9 cellular contexts compared by ENCODE assay signal in the genomic region with DNA sequence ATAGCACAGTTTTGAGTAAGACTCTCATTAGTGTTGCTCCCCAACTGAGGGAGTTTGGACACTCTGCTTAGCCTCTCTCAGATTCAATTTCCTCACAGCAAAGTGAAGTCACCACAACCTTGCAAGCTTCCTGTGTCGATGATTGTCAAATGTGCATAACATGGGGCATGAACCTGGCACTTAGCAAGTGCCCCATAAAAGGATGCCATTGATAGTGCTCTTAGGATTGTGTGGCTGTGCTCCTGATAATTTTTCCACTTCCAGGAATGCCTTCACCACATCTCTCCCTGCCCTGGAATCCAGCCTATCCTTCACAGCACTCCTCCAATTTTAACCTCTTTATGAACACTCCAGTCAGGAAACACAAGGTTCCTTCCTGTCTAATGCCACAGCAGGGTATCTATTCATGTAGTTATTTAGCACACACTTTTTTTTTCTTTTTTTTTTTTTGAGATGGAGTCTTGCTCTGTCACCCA.
DNase-seq lines count a peak whose midpoint lies in the region; ATAC-seq, FAIRE-seq and TF ChIP-seq lines count a peak whose summit lies in the region.
"Had no signal": no experiment of that assay in that cellular context is flagged by ENCODE, and none has a peak within 500 bp of the region (broad histone marks: within the 10 kb centered on the region; RNA-seq: fewer than 3 reads in every experiment).

No MANE protein-coding gene starts in this region.

- peak overlapping the region; percentile 83 for H3K27ac Mint-ChIP-seq in endothelial cell (ENCODE audit: unreplicated experiment)

- H3K4me3 ChIP-seq in Jurkat, Clone E6-1 (ENCODE audit: low read length): no peak overlapping the region
- H3K4me3 ChIP-seq: ascending aorta had no signal

- no peak for ATAC-seq in HG03196 (IDR thresholded peaks at IDR 0.05; ENCODE audit: unreplicated experiment)

- no peak for TF ChIP-seq CTCF in endothelial cell (IDR thresholded peaks at IDR 0.05; ENCODE audit: unreplicated experiment)
- no peak for TF ChIP-seq CTCF in GM13977 (IDR thresholded peaks at IDR 0.05; ENCODE audit: extremely low read depth, insufficient read depth, missing control alignments)

- DNase-seq in AML-193 (lab: John Stamatoyannopoulos, UW) (peak; percentile 58 to 68), EL (peak; percentile 8), endothelial cell (ENCODE audit: low spot score) (no peak), DMS114 treated with DMSO at 0.1 percent for 48 hours (lab: John Stamatoyannopoulos, UW; ENCODE audit: unreplicated experiment) (no peak), HTR-8/SVneo (ENCODE audit: insufficient read length, low spot score) (no peak), GM13977 (ENCODE audit: low spot score) (no peak)
- DNase-seq in Jurkat, Clone E6-1 (ENCODE audit: low read depth, low spot score): peak; percentile 34

- H3K4me3 Mint-ChIP-seq in endothelial cell (ENCODE audit: unreplicated experiment): no peak overlapping the region

- peaks cover 31% of the 10 kb centered on the region for H3K4me1 Mint-ChIP-seq in endothelial cell (ENCODE audit: unreplicated experiment)

- H3K9me3 Mint-ChIP-seq in endothelial cell (ENCODE audit: unreplicated experiment): no peaks in the 10 kb centered on the region

- in situ Hi-C loops in GM13977 (cut with MboI; ENCODE audit: low pct_unique_long_range_greater_than_20kb, low sequenced_read_pairs, unreplicated experiment): no loop called here

- H3K27me3 Mint-ChIP-seq in endothelial cell (ENCODE audit: unreplicated experiment): peaks cover 13% of the 10 kb centered on the region

- H3K36me3 Mint-ChIP-seq in endothelial cell (ENCODE audit: low read depth, unreplicated experiment): peaks cover 14% of the 10 kb centered on the region

- FAIRE-seq in HTR-8/SVneo (lab: Jason Lieb, UNC): no peak

Comparison
In these comparisons a context has a peak if more than half of its experiments do, and no peak if none do; other contexts are left out.
1. DNase-seq: peak in AML-193 (2 of 2), EL (single experiment) and Jurkat, Clone E6-1 (single experiment); none in endothelial cell (single experiment), DMS114 treated with DMSO at 0.1 percent for 48 hours (single experiment), HTR-8/SVneo (single experiment) and GM13977 (single experiment).